1 cellular context compared by ENCODE assay signal in the genomic region with DNA sequence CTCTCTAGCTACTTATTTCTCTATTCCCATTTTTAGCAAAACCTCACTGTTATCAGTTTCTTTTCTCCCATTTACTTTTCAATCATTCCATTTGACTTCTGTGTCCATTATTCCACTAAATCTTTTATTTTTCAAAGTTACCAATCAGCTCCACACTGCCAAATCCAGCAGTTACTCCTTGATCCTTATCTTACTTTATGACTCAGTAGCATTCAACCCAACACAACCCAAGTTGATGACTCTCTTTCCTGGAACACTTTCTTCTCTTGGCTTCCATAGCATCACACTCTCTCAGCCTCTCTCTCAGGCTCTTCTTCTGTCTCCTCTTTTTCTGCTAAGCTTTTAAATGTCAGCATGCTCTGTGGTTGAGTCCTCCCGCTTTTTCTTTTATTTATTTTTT.
TF ChIP-seq lines count a peak whose summit lies in the region.

No MANE protein-coding gene starts in this region.

TF ChIP-seq in SK-N-SH, 30 proteins besides CTCF, POLR2A, EP300 and RAD21 (continued from another document):
- TF ChIP-seq IRF3 (IDR thresholded peaks at IDR 0.05; ENCODE audit: low read depth, low read length) (no peak), FOSL2 (IDR thresholded peaks at IDR 0.05; ENCODE audit: borderline replicate concordance, low read depth) (peak; percentile 66), NFIC (IDR thresholded peaks at IDR 0.05; ENCODE audit: borderline replicate concordance) (peak; percentile 59)
